Comparison of ENCODE assay signal across 16 cellular contexts in the genomic region with DNA sequence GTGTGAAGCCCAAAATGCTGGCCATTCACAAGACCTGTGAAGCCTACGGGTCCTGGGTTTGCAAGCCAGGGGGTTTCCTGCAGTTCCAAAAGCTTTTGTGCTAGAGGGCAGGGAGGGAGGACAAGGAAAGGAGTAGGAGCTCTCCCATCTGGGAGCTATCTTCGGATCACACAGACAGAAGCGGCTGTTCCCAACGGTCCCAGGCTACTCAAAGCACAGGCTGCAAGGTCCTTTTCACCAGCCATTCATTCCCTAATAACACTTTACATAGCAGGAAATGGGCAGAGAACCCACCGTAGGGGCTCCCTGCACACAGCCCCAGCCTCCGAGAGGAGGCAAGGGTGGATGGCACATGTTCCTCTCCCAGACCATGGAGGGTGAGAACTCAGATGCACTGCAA.
DNase-seq lines count a peak whose midpoint lies in the region; ATAC-seq and TF ChIP-seq lines count a peak whose summit lies in the region.
"Had no signal": no experiment of that assay in that cellular context is flagged by ENCODE, and none has a peak within 500 bp of the region (broad histone marks: within the 10 kb centered on the region; RNA-seq: fewer than 3 reads in every experiment).

No MANE protein-coding gene starts in this region.

- H2BK15ac ChIP-seq in H9 (ENCODE audit: low read depth, low read length) (no peak overlapping the region), mesendoderm (replicated peaks; ENCODE audit: low read depth) (no peak overlapping the region)

- no peak overlapping the region for H3K9ac ChIP-seq in H9 (ENCODE audit: extremely low read depth, insufficient read length, low read length)
- H3K9ac ChIP-seq in mesendoderm (ENCODE audit: low read length) = no peak overlapping the region
- H3K9ac ChIP-seq: KMS-11 had no signal

- H3K23me2 ChIP-seq in H9 (ENCODE audit: insufficient read length, low read depth, low read length, poor library complexity, severe bottlenecking) = no peaks in the 10 kb centered on the region

- no peaks in the 10 kb centered on the region for H4K20me1 ChIP-seq in H9 (ENCODE audit: control insufficient read depth, insufficient read depth, insufficient read length)

- H2AK5ac ChIP-seq in H9 (ENCODE audit: insufficient read length, low read length) (no peak overlapping the region), mesendoderm (ENCODE audit: low read length) (no peak overlapping the region)

- H3K14ac ChIP-seq in H9 (ENCODE audit: insufficient read depth, low read length) = no peak overlapping the region

- no peak overlapping the region for H4K8ac ChIP-seq in H9 (replicated peaks; ENCODE audit: insufficient read length, low read depth, low read length)
- no peak overlapping the region for H4K8ac ChIP-seq in mesendoderm (ENCODE audit: low read depth, low read length)

- peak; percentile 53 for DNase-seq in H9
- peak; percentile 24 for DNase-seq in esophagus muscularis mucosa (ENCODE audit: extremely low spot score)
- DNase-seq in mesendoderm = no peak
- DNase-seq in HK-2 (ENCODE audit: unreplicated experiment) = no peak
- DNase-seq: ACHN; BE2C; C1 segment of cervical spinal cord; CD4-positive, CD25-positive, alpha-beta regulatory T cell; CD8-positive, alpha-beta memory T cell; COR-L47; GDM1; HCEC 1CT had no signal

- H3K23ac ChIP-seq in H9 (ENCODE audit: insufficient read length, low read depth, low read length) (no peak overlapping the region), mesendoderm (ENCODE audit: low read length) (no peak overlapping the region)

- no peak overlapping the region for H3T11ph ChIP-seq in H9 (ENCODE audit: low read length)

- no peak overlapping the region for H2BK12ac ChIP-seq in H9 (ENCODE audit: insufficient read length, low read depth, low read length)

- H3K4me2 ChIP-seq in H9 (ENCODE audit: insufficient read depth, insufficient read length, low read length) (no peak overlapping the region), mesendoderm (ENCODE audit: low read length) (no peak overlapping the region)
- H3K4me2 ChIP-seq: KMS-11 had no signal

- H4K5ac ChIP-seq in H9 (ENCODE audit: insufficient read length, low read depth, low read length) = no peak overlapping the region
- no peak overlapping the region for H4K5ac ChIP-seq in mesendoderm (ENCODE audit: low read length)

- H3K4me3 ChIP-seq in esophagus muscularis mucosa (no peak overlapping the region), mesendoderm (ENCODE audit: low read length) (no peak overlapping the region)

- H3K27ac ChIP-seq in H9 (ENCODE audit: insufficient read length, low read depth, low read length) (no peak overlapping the region), esophagus muscularis mucosa (replicated peaks in 1 of 4) (no peak overlapping the region), mesendoderm (ENCODE audit: low read depth, low read length) (no peak overlapping the region)
- H3K27ac ChIP-seq: KMS-11 had no signal

- H2BK120ac ChIP-seq in H9 (ENCODE audit: low read depth, low read length, poor library complexity, severe bottlenecking) (no peak overlapping the region), mesendoderm (ENCODE audit: low read depth, low read length) (no peak overlapping the region)

- TF ChIP-seq POLR2A in esophagus muscularis mucosa (IDR thresholded peaks at IDR 0.05; ENCODE audit: low read depth) = no peak

- no peaks in the 10 kb centered on the region for H3K27me3 Mint-ChIP-seq in H9 (ENCODE audit: low read depth)
- H3K27me3 Mint-ChIP-seq: CD4-positive, CD25-positive, alpha-beta regulatory T cell; CD8-positive, alpha-beta memory T cell had no signal

- H4K91ac ChIP-seq in H9 (ENCODE audit: insufficient read length, low read depth, low read length) = no peak overlapping the region

- H3K36me3 Mint-ChIP-seq in H9 (ENCODE audit: insufficient read depth in 1 of 3, low read depth in 3 of 3) = no peaks in the 10 kb centered on the region

- H3K9me3 Mint-ChIP-seq in H9 = no peaks in the 10 kb centered on the region
- H3K9me3 Mint-ChIP-seq: CD4-positive, CD25-positive, alpha-beta regulatory T cell had no signal

- no peaks in the 10 kb centered on the region for H3K79me1 ChIP-seq in H9 (ENCODE audit: insufficient read depth, low read depth, low read length, poor library complexity, severe bottlenecking)
- H3K79me1 ChIP-seq in mesendoderm (ENCODE audit: low read length) = no peaks in the 10 kb centered on the region

- H3K4me1 Mint-ChIP-seq in H9 = peaks cover 42 to 44% of the 10 kb centered on the region in 2 experiments
- H3K4me1 Mint-ChIP-seq: CD8-positive, alpha-beta memory T cell had no signal

- no peak overlapping the region for H3K56ac ChIP-seq in H9 (ENCODE audit: insufficient read length, low read depth, low read length)
- H3K56ac ChIP-seq in mesendoderm (ENCODE audit: low read length) = no peak overlapping the region

- H3K79me2 ChIP-seq in H9 (ENCODE audit: insufficient read depth, low read length) (no peaks in the 10 kb centered on the region), mesendoderm (ENCODE audit: control insufficient read depth, insufficient read depth, low read length) (no peaks in the 10 kb centered on the region)

- H3K4ac ChIP-seq in H9 (ENCODE audit: low read depth, low read length) = no peak overlapping the region
- H3K4ac ChIP-seq in mesendoderm (ENCODE audit: low read depth, low read length) = peak overlapping the region; percentile 8

- H3K4me3 Mint-ChIP-seq in H9 = no peak overlapping the region
- H3K4me3 Mint-ChIP-seq: CD4-positive, CD25-positive, alpha-beta regulatory T cell; CD8-positive, alpha-beta memory T cell had no signal

- no peak overlapping the region for H2AFZ ChIP-seq in H9 (ENCODE audit: low read length)

- H3K9me3 ChIP-seq in H9 (ENCODE audit: control insufficient read depth, low read depth, low read length) (no peaks in the 10 kb centered on the region), esophagus muscularis mucosa (no peaks in the 10 kb centered on the region)
- H3K9me3 ChIP-seq: BE2C had no signal

- intact Hi-C loops in esophagus muscularis mucosa (cut with DNase I) = no loop called here

- peak overlapping the region in 1 of 3 experiments; percentile 25; a peak in 1 of 7 replicates for H3K27ac Mint-ChIP-seq in H9
- H3K27ac Mint-ChIP-seq: CD4-positive, CD25-positive, alpha-beta regulatory T cell; CD8-positive, alpha-beta memory T cell had no signal

- H3K4me1 ChIP-seq in H9 (ENCODE audit: insufficient read depth, low read length) = peaks cover 2% of the 10 kb centered on the region; the same call in 1 of the 2 replicates
- peaks cover 0 to 15% (median 13%) of the 10 kb centered on the region in 4 donors for H3K4me1 ChIP-seq in esophagus muscularis mucosa
- H3K4me1 ChIP-seq in mesendoderm (ENCODE audit: control insufficient read depth, low read depth, low read length) = peaks cover 13% of the 10 kb centered on the region

- TF ChIP-seq EP300 in esophagus muscularis mucosa (IDR thresholded peaks at IDR 0.05) = no peak

- H3K27me3 ChIP-seq in H9 (ENCODE audit: insufficient read depth, low read length) (no peaks in the 10 kb centered on the region), esophagus muscularis mucosa (no peaks in the 10 kb centered on the region), mesendoderm (ENCODE audit: insufficient read depth, low read length, poor library complexity) (no peaks in the 10 kb centered on the region)
- H3K27me3 ChIP-seq: BE2C had no signal

- TF ChIP-seq CTCF in H9 (conservative IDR thresholded peaks at IDR 0.05) (no peak), esophagus muscularis mucosa (IDR thresholded peaks at IDR 0.05) (no peak)

- H3K36me3 ChIP-seq in esophagus muscularis mucosa = no peaks in the 10 kb centered on the region
- H3K36me3 ChIP-seq in mesendoderm (ENCODE audit: control insufficient read depth, insufficient read depth, low read length) = no peaks in the 10 kb centered on the region
- H3K36me3 ChIP-seq: BE2C had no signal

- no peak overlapping the region for H2BK20ac ChIP-seq in H9 (ENCODE audit: low read depth, low read length, poor library complexity, severe bottlenecking)

- ATAC-seq in HG02623 (IDR thresholded peaks at IDR 0.05; ENCODE audit: unreplicated experiment) (no peak), GM19324 (IDR thresholded peaks at IDR 0.05; ENCODE audit: low FRiP score, unreplicated experiment) (no peak), GM19455 (IDR thresholded peaks at IDR 0.05; ENCODE audit: unreplicated experiment) (no peak)

- H2BK5ac ChIP-seq in H9 (ENCODE audit: insufficient read length, low read length) (no peak overlapping the region), mesendoderm (ENCODE audit: low read length) (no peak overlapping the region)

- H3K18ac ChIP-seq in H9 (ENCODE audit: insufficient read length, low read depth, low read length) = no peak overlapping the region
- no peak overlapping the region for H3K18ac ChIP-seq in mesendoderm (ENCODE audit: low read length)

- WGBS in H9 (ENCODE audit: extremely low coverage, insufficient read length, low lambda C conversion rate) = no CpG with 5 or more reads among the region's 6 CpGs
- WGBS in esophagus muscularis mucosa = 92% methylated on average over 6 of the region's 6 CpGs
- WGBS in mesendoderm (ENCODE audit: extremely low coverage, insufficient coverage, low lambda C conversion rate) = no CpG with 5 or more reads among the region's 6 CpGs

Comparison
In these comparisons a context has a peak if more than half of its experiments do, and no peak if none do; other contexts are left out.
1. DNase-seq: peak in H9 (single experiment) and esophagus muscularis mucosa (single experiment); none in mesendoderm (single experiment) and HK-2 (single experiment).